1 cellular context compared by ENCODE assay signal in genomic region chr16:11149011-11149616, GRCh38.
TF ChIP-seq lines count a peak whose summit lies in the region.

No MANE protein-coding gene starts in this region.

TF ChIP-seq in K562, 482 proteins besides CTCF, POLR2A, EP300 and RAD21 (continued from another document and continues in another):
- TF ChIP-seq ZNF644 (tag; IDR thresholded peaks at IDR 0.05; ENCODE audit: low read depth) (no peak), DLX4 (CRISPR knock-in tag; IDR thresholded peaks at IDR 0.05) (no peak), POLR3A (IDR thresholded peaks at IDR 0.05; ENCODE audit: borderline replicate concordance, extremely low read depth, insufficient read depth, insufficient read length) (no peak), HNRNPL (IDR thresholded peaks at IDR 0.05; ENCODE audit: low read depth, low read length) (no peak), ZNF175 (CRISPR knock-in tag; IDR thresholded peaks at IDR 0.05; ENCODE audit: low read depth) (no peak), HDAC1 (IDR thresholded peaks at IDR 0.05) (peak in 1 of 2 experiments; percentile 63; a peak in 2 of 4 replicates), MCM7 (IDR thresholded peaks at IDR 0.05) (no peak), HOXB6 (CRISPR knock-in tag; IDR thresholded peaks at IDR 0.05; ENCODE audit: borderline replicate concordance) (no peak), GATAD2A (IDR thresholded peaks at IDR 0.05) (peak; percentile 40; the same call in 1 of the 2 replicates), ZNF280A (IDR thresholded peaks at IDR 0.05; ENCODE audit: low read depth, partially characterized antibody) (no peak), NONO (IDR thresholded peaks at IDR 0.05; ENCODE audit: low read depth in 2 of 2, low read length in 1 of 2) (no peak), PURB (CRISPR knock-in tag; IDR thresholded peaks at IDR 0.05; ENCODE audit: low read depth) (no peak), SMARCC2 (IDR thresholded peaks at IDR 0.05; ENCODE audit: low read depth) (peak; percentile 78), ZBTB33 (CRISPR knock-in tag; IDR thresholded peaks at IDR 0.05) (no peak), TRIM25 (IDR thresholded peaks at IDR 0.05; ENCODE audit: borderline replicate concordance) (no peak), TFE3 (CRISPR knock-in tag; IDR thresholded peaks at IDR 0.05) (no peak), EZH2 (IDR thresholded peaks at IDR 0.05; ENCODE audit: borderline replicate concordance, low read depth, low read length) (no peak), AFF4 (CRISPR knock-in tag; IDR thresholded peaks at IDR 0.05) (no peak), ETV6 (IDR thresholded peaks at IDR 0.05; ENCODE audit: borderline replicate concordance in 1 of 2, low read depth in 2 of 2, low read length in 1 of 2) (0 out of 4 replicates have a peak, but pooled peaks of 1 of the 2 experiments have one; percentile 16), ETV6 (CRISPR knock-in tag; IDR thresholded peaks at IDR 0.05; ENCODE audit: borderline replicate concordance) (no peak), ATF3 (IDR thresholded peaks at IDR 0.05) (peak; percentile 89), ATF3 (CRISPR knock-in tag; conservative IDR thresholded peaks at IDR 0.05) (peak; percentile 35; the same call in 1 of the 2 replicates), NFATC3 (IDR thresholded peaks at IDR 0.05) (no peak), ZNF639 (CRISPR knock-in tag; conservative IDR thresholded peaks at IDR 0.05 in 1 of 2, IDR thresholded peaks at IDR 0.05 in 1 of 2) (peak in 1 of 2 experiments; percentile 34; a peak in 1 of 4 replicates), STAT5A (IDR thresholded peaks at IDR 0.05; ENCODE audit: borderline replicate concordance, low read length) (no peak), BCLAF1 (IDR thresholded peaks at IDR 0.05; ENCODE audit: borderline replicate concordance in 1 of 2, control insufficient read depth in 1 of 2, low read depth in 2 of 2, low read length in 1 of 2) (no peak), DNMT1 (IDR thresholded peaks at IDR 0.05) (no peak), HDGF (IDR thresholded peaks at IDR 0.05) (no peak), ZNF583 (CRISPR knock-in tag; IDR thresholded peaks at IDR 0.05) (no peak), MNT (conservative IDR thresholded peaks at IDR 0.05) (peak in 1 of 2 experiments; percentile 61; a peak in 2 of 4 replicates), RBM39 (optimal IDR thresholded peaks at IDR 0.05; ENCODE audit: low read depth, low read length) (no peak), ZBTB49 (CRISPR knock-in tag; IDR thresholded peaks at IDR 0.05; ENCODE audit: borderline replicate concordance) (no peak), CBFA2T2 (conservative IDR thresholded peaks at IDR 0.05) (peak; percentile 75), MIER1 (IDR thresholded peaks at IDR 0.05; ENCODE audit: low read depth) (no peak), KLF1 (tag; IDR thresholded peaks at IDR 0.05) (no peak), HNRNPLL (IDR thresholded peaks at IDR 0.05; ENCODE audit: low read depth, low read length, poor library complexity, severe bottlenecking) (no peak), SNIP1 (IDR thresholded peaks at IDR 0.05; ENCODE audit: low read depth) (no peak)
